ENCODE assay signal across 1 cellular context in genomic region chr1:109622103-109622892, GRCh38.
TF ChIP-seq lines count a peak whose summit lies in the region.

No MANE protein-coding gene starts in this region.

TF ChIP-seq in GM12878, 131 proteins besides CTCF, POLR2A, EP300 and RAD21:
- TF ChIP-seq SUPT20H (IDR thresholded peaks at IDR 0.05; ENCODE audit: borderline replicate concordance, control insufficient read depth, low read depth, low read length) (no peak), HSF1 (IDR thresholded peaks at IDR 0.05; ENCODE audit: low read depth, low read length) (no peak), SUZ12 (IDR thresholded peaks at IDR 0.05; ENCODE audit: unreplicated experiment) (no peak), YY1 (IDR thresholded peaks at IDR 0.05; ENCODE audit: low read depth, low read length) (no peak), IKZF1 (conservative IDR thresholded peaks at IDR 0.05) (no peak), CHD2 (IDR thresholded peaks at IDR 0.05; ENCODE audit: borderline replicate concordance, low read depth, low read length) (no peak), NR2C2 (IDR thresholded peaks at IDR 0.05; ENCODE audit: borderline replicate concordance, control insufficient read depth, insufficient read length, low read depth) (no peak), POLR2AphosphoS5 (IDR thresholded peaks at IDR 0.05; ENCODE audit: low read length) (no peak), BCLAF1 (IDR thresholded peaks at IDR 0.05) (no peak), EGR1 (IDR thresholded peaks at IDR 0.05; ENCODE audit: borderline replicate concordance in 1 of 2, low read depth in 2 of 2, low read length in 2 of 2) (no peak), PAX5 (IDR thresholded peaks at IDR 0.05; ENCODE audit: borderline replicate concordance, low read depth, low read length) (no peak), ZNF274 (IDR thresholded peaks at IDR 0.05; ENCODE audit: insufficient read depth, insufficient read length) (no peak)
- TF ChIP-seq, protein P1, sequence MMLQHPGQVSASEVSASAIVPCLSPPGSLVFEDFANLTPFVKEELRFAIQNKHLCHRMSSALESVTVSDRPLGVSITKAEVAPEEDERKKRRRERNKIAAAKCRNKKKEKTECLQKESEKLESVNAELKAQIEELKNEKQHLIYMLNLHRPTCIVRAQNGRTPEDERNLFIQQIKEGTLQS (IDR thresholded peaks at IDR 0.05; ENCODE audit: borderline replicate concordance, extremely low read depth, low read depth, low read length): no peak
- TF ChIP-seq, protein P2, sequence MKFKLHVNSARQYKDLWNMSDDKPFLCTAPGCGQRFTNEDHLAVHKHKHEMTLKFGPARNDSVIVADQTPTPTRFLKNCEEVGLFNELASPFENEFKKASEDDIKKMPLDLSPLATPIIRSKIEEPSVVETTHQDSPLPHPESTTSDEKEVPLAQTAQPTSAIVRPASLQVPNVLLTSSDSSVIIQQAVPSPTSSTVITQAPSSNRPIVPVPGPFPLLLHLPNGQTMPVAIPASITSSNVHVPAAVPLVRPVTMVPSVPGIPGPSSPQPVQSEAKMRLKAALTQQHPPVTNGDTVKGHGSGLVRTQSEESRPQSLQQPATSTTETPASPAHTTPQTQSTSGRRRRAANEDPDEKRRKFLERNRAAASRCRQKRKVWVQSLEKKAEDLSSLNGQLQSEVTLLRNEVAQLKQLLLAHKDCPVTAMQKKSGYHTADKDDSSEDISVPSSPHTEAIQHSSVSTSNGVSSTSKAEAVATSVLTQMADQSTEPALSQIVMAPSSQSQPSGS (IDR thresholded peaks at IDR 0.05; ENCODE audit: low read length): no peak
